ENCODE assay signal across 30 cellular contexts in the genomic region with DNA sequence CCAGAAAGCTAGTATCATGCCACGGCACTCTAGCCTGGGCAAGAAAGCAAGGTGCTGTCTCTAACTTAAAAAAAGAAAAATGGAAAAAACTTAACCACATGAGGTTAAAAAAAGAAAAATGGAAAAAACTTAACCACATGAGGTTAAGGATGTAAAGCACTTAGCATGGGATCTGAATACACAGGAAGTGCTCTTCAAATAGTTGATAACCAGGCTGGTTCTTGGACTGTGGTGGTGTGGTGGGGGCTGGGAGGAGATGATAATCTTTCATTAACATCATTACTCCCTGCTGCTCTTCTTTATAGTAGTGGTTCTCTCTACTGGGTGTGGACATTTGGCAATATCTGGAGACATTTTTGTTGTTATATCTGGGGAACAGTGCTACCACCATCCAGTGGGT.
DNase-seq lines count a peak whose midpoint lies in the region; ATAC-seq and TF ChIP-seq lines count a peak whose summit lies in the region.
"Had no signal": no experiment of that assay in that cellular context is flagged by ENCODE, and none has a peak within 500 bp of the region (broad histone marks: within the 10 kb centered on the region; RNA-seq: fewer than 3 reads in every experiment).

No MANE protein-coding gene starts in this region.

- H3K9me2 ChIP-seq in Loucy (replicated peaks; ENCODE audit: low read depth, low read length), result no peaks in the 10 kb centered on the region

- no peak for DNase-seq in activated CD8-positive, alpha-beta memory T cell treated with anti-CD3 and anti-CD28 coated beads, Interleukin-2, amount 10 ng/mL, durations not matched to agents 7 days and 5 days
- DNase-seq in activated CD8-positive, alpha-beta memory T cell treated with anti-CD3 and anti-CD28 coated beads, Interleukin-2, amount 50 U/mL, for 48 hours, result no peak
- no peak for DNase-seq in activated T-helper 2 cell treated with anti-CD3 and anti-CD28 coated beads, Interferon-gamma antibody, Interleukin-2, Interleukin-4, amounts not matched to agents 10 μg/mL and 5 μg/mL and 100 μg/mL, durations not matched to agents 14 hours and 24 hours and 36 hours (ENCODE audit: low spot score)
- DNase-seq in stimulated activated naive B cell treated with anti-CD40 and anti-IgM and Interleukin-4, amounts not matched to agents 10 μg/mL and 1 μg/mL and 100 μg/mL, for 72 hours, result no peak
- DNase-seq in NCI-H1694 treated with DMSO at 0.1 percent for 48 hours (lab: John Stamatoyannopoulos, UW) (no peak), GM13976 (ENCODE audit: low spot score) (no peak)
- DNase-seq: activated T-cell treated with anti-CD3 and anti-CD28 coated beads, Interleukin-2, amount 50 U/mL, for 72 hours; cerebellar nuclear complex; DMS53; GDM1; H7; left ventricle myocardium inferior; naive B cell; NCI-H1417; NCI-H2081 treated with DMSO at 0.1 percent for 48 hours; NCI-H226; occipital lobe; Peyer's patch; psoas muscle; SHP77 treated with DMSO at 0.1 percent for 48 hours; stimulated activated naive CD4-positive, alpha-beta T cell treated with Interleukin-2 at 50 U/mL for 16 hours; T1000; thyroid gland had no signal

- peaks cover 78% of the 10 kb centered on the region for H3K36me3 ChIP-seq in Loucy (ENCODE audit: insufficient read depth, low read length)

- ATAC-seq in activated CD8-positive, alpha-beta memory T cell treated with anti-CD3 and anti-CD28 coated beads, Interleukin-2, amount 10 ng/mL, durations not matched to agents 7 days and 5 days, result no peak
- ATAC-seq in stimulated activated naive B cell treated with anti-CD40 and anti-IgM and Interleukin-4, amounts not matched to agents 10 μg/mL and 1 μg/mL and 100 μg/mL, for 72 hours (replicated peaks), result no peak
- ATAC-seq in HG03045 (IDR thresholded peaks at IDR 0.05; ENCODE audit: unreplicated experiment), result no peak
- ATAC-seq: A549; activated T-cell treated with anti-CD3 and anti-CD28 coated beads, Interleukin-2, amount 50 U/mL, for 72 hours; psoas muscle had no signal

- no peaks in the 10 kb centered on the region for H3K79me2 ChIP-seq in Loucy (ENCODE audit: insufficient read depth, low read length)

- intact Hi-C loops in activated T-helper 2 cell treated with anti-CD3 and anti-CD28 coated beads, Interferon-gamma antibody, Interleukin-2, Interleukin-4, amounts not matched to agents 10 μg/mL and 5 μg/mL and 100 μg/mL, durations not matched to agents 14 hours and 24 hours and 36 hours (cut with micrococcal nuclease), result no loop called here

- H3K4me3 Mint-ChIP-seq in activated CD8-positive, alpha-beta memory T cell treated with anti-CD3 and anti-CD28 coated beads, Interleukin-2, amount 10 ng/mL, durations not matched to agents 7 days and 5 days, result no peak overlapping the region
- no peak overlapping the region for H3K4me3 Mint-ChIP-seq in activated T-helper 2 cell treated with anti-CD3 and anti-CD28 coated beads, Interferon-gamma antibody, Interleukin-2, Interleukin-4, amounts not matched to agents 10 μg/mL and 5 μg/mL and 100 μg/mL, durations not matched to agents 14 hours and 24 hours and 36 hours (ENCODE audit: low read depth)
- H3K4me3 Mint-ChIP-seq in stimulated activated naive B cell treated with anti-CD40 and anti-IgM and Interleukin-4, amounts not matched to agents 10 μg/mL and 1 μg/mL and 100 μg/mL, for 72 hours, result no peak overlapping the region
- H3K4me3 Mint-ChIP-seq: activated naive CD8-positive, alpha-beta T cell; activated T-cell treated with anti-CD3 and anti-CD28 coated beads, Interleukin-2, amount 50 U/mL, for 72 hours; B cell; mesothelial cell of epicardium; naive B cell had no signal

- H3K4me3 ChIP-seq in Loucy (ENCODE audit: low read length, poor library complexity, severe bottlenecking), result no peak overlapping the region
- H3K4me3 ChIP-seq: A549, left ventricle myocardium inferior, Peyer's patch, psoas muscle, thyroid gland had no signal

- TF ChIP-seq CTCF in Loucy (conservative IDR thresholded peaks at IDR 0.05; ENCODE audit: low read length) (no peak), GM13976 (IDR thresholded peaks at IDR 0.05; ENCODE audit: borderline replicate concordance, control extremely low read depth, extremely low read depth, insufficient read depth, missing control alignments) (no peak)

- peaks cover 7% of the 10 kb centered on the region for H3K4me1 Mint-ChIP-seq in activated CD8-positive, alpha-beta memory T cell treated with anti-CD3 and anti-CD28 coated beads, Interleukin-2, amount 10 ng/mL, durations not matched to agents 7 days and 5 days
- peaks cover 11% of the 10 kb centered on the region for H3K4me1 Mint-ChIP-seq in activated T-helper 2 cell treated with anti-CD3 and anti-CD28 coated beads, Interferon-gamma antibody, Interleukin-2, Interleukin-4, amounts not matched to agents 10 μg/mL and 5 μg/mL and 100 μg/mL, durations not matched to agents 14 hours and 24 hours and 36 hours (ENCODE audit: low read depth)
- peaks cover 2 to 8% of the 10 kb centered on the region in 2 donors for H3K4me1 Mint-ChIP-seq in stimulated activated naive B cell treated with anti-CD40 and anti-IgM and Interleukin-4, amounts not matched to agents 10 μg/mL and 1 μg/mL and 100 μg/mL, for 72 hours
- H3K4me1 Mint-ChIP-seq: B cell, mesothelial cell of epicardium, naive B cell had no signal

- peaks cover 11% of the 10 kb centered on the region for H3K4me1 ChIP-seq in Loucy (ENCODE audit: insufficient read depth, low read length, poor library complexity, severe bottlenecking)
- H3K4me1 ChIP-seq: A549, left ventricle myocardium inferior, Peyer's patch, psoas muscle, thyroid gland had no signal

- H3K27ac Mint-ChIP-seq in activated CD8-positive, alpha-beta memory T cell treated with anti-CD3 and anti-CD28 coated beads, Interleukin-2, amount 10 ng/mL, durations not matched to agents 7 days and 5 days, result peak overlapping the region; percentile 62
- H3K27ac Mint-ChIP-seq in activated T-helper 2 cell treated with anti-CD3 and anti-CD28 coated beads, Interferon-gamma antibody, Interleukin-2, Interleukin-4, amounts not matched to agents 10 μg/mL and 5 μg/mL and 100 μg/mL, durations not matched to agents 14 hours and 24 hours and 36 hours, result peak overlapping the region; percentile 51
- H3K27ac Mint-ChIP-seq in stimulated activated naive B cell treated with anti-CD40 and anti-IgM and Interleukin-4, amounts not matched to agents 10 μg/mL and 1 μg/mL and 100 μg/mL, for 72 hours, result peak overlapping the region; percentile 85
- H3K27ac Mint-ChIP-seq: activated naive CD8-positive, alpha-beta T cell; activated T-cell treated with anti-CD3 and anti-CD28 coated beads, Interleukin-2, amount 50 U/mL, for 72 hours; B cell; mesothelial cell of epicardium had no signal

- no peaks in the 10 kb centered on the region for H3K27me3 Mint-ChIP-seq in activated CD8-positive, alpha-beta memory T cell treated with anti-CD3 and anti-CD28 coated beads, Interleukin-2, amount 10 ng/mL, durations not matched to agents 7 days and 5 days
- H3K27me3 Mint-ChIP-seq in activated T-helper 2 cell treated with anti-CD3 and anti-CD28 coated beads, Interferon-gamma antibody, Interleukin-2, Interleukin-4, amounts not matched to agents 10 μg/mL and 5 μg/mL and 100 μg/mL, durations not matched to agents 14 hours and 24 hours and 36 hours (ENCODE audit: low read depth), result no peaks in the 10 kb centered on the region
- H3K27me3 Mint-ChIP-seq in stimulated activated naive B cell treated with anti-CD40 and anti-IgM and Interleukin-4, amounts not matched to agents 10 μg/mL and 1 μg/mL and 100 μg/mL, for 72 hours, result no peaks in the 10 kb centered on the region
- H3K27me3 Mint-ChIP-seq: activated naive CD8-positive, alpha-beta T cell; B cell; naive B cell had no signal

- H2AFZ ChIP-seq in Loucy (ENCODE audit: low read length), result no peak overlapping the region

- H3K9me3 Mint-ChIP-seq in activated CD8-positive, alpha-beta memory T cell treated with anti-CD3 and anti-CD28 coated beads, Interleukin-2, amount 10 ng/mL, durations not matched to agents 7 days and 5 days (ENCODE audit: low read depth), result no peaks in the 10 kb centered on the region
- no peaks in the 10 kb centered on the region for H3K9me3 Mint-ChIP-seq in activated T-helper 2 cell treated with anti-CD3 and anti-CD28 coated beads, Interferon-gamma antibody, Interleukin-2, Interleukin-4, amounts not matched to agents 10 μg/mL and 5 μg/mL and 100 μg/mL, durations not matched to agents 14 hours and 24 hours and 36 hours
- H3K9me3 Mint-ChIP-seq in stimulated activated naive B cell treated with anti-CD40 and anti-IgM and Interleukin-4, amounts not matched to agents 10 μg/mL and 1 μg/mL and 100 μg/mL, for 72 hours, result no peaks in the 10 kb centered on the region
- H3K9me3 Mint-ChIP-seq: activated T-cell treated with anti-CD3 and anti-CD28 coated beads, Interleukin-2, amount 50 U/mL, for 72 hours; mesothelial cell of epicardium; naive B cell had no signal

- no peak overlapping the region for H3K9ac ChIP-seq in Loucy (ENCODE audit: low read depth, low read length, poor library complexity, severe bottlenecking)
- H3K9ac ChIP-seq: KMS-11 had no signal

- H3K36me3 Mint-ChIP-seq in activated CD8-positive, alpha-beta memory T cell treated with anti-CD3 and anti-CD28 coated beads, Interleukin-2, amount 10 ng/mL, durations not matched to agents 7 days and 5 days, result peaks cover 68% of the 10 kb centered on the region
- peaks cover 81% of the 10 kb centered on the region for H3K36me3 Mint-ChIP-seq in activated T-helper 2 cell treated with anti-CD3 and anti-CD28 coated beads, Interferon-gamma antibody, Interleukin-2, Interleukin-4, amounts not matched to agents 10 μg/mL and 5 μg/mL and 100 μg/mL, durations not matched to agents 14 hours and 24 hours and 36 hours (ENCODE audit: low read depth)
- peaks cover 62 to 83% of the 10 kb centered on the region in 2 donors for H3K36me3 Mint-ChIP-seq in stimulated activated naive B cell treated with anti-CD40 and anti-IgM and Interleukin-4, amounts not matched to agents 10 μg/mL and 1 μg/mL and 100 μg/mL, for 72 hours

- H4K20me1 ChIP-seq in Loucy (ENCODE audit: insufficient read depth, low read length, poor library complexity, severe bottlenecking), result no peaks in the 10 kb centered on the region

- CTCF ChIA-PET in activated CD8-positive, alpha-beta memory T cell treated with anti-CD3 and anti-CD28 coated beads, Interleukin-2, amount 10 ng/mL, durations not matched to agents 7 days and 5 days (lab: Charles Lee), result no interaction called here

- no peaks in the 10 kb centered on the region for H3K9me3 ChIP-seq in Loucy (ENCODE audit: insufficient read depth, low read depth, low read length)
- H3K9me3 ChIP-seq: A549, left ventricle myocardium inferior, Peyer's patch, psoas muscle, thyroid gland had no signal

- no peaks in the 10 kb centered on the region for H3K27me3 ChIP-seq in Loucy (ENCODE audit: insufficient read depth, low read length, poor library complexity, severe bottlenecking)
- H3K27me3 ChIP-seq: Peyer's patch, thyroid gland had no signal

- H3F3A ChIP-seq in Loucy (ENCODE audit: low read depth), result no peaks in the 10 kb centered on the region

- in situ Hi-C loops in GM13976 (cut with MboI; ENCODE audit: low sequenced_read_pairs, unreplicated experiment), result no loop called here

- H3K4me2 ChIP-seq in Loucy (ENCODE audit: low read depth, low read length, poor library complexity, severe bottlenecking), result peak overlapping the region; percentile 15
- H3K4me2 ChIP-seq: A549, KMS-11 had no signal
